Comparison of ENCODE assay signal across 1 cellular context in the genomic region with DNA sequence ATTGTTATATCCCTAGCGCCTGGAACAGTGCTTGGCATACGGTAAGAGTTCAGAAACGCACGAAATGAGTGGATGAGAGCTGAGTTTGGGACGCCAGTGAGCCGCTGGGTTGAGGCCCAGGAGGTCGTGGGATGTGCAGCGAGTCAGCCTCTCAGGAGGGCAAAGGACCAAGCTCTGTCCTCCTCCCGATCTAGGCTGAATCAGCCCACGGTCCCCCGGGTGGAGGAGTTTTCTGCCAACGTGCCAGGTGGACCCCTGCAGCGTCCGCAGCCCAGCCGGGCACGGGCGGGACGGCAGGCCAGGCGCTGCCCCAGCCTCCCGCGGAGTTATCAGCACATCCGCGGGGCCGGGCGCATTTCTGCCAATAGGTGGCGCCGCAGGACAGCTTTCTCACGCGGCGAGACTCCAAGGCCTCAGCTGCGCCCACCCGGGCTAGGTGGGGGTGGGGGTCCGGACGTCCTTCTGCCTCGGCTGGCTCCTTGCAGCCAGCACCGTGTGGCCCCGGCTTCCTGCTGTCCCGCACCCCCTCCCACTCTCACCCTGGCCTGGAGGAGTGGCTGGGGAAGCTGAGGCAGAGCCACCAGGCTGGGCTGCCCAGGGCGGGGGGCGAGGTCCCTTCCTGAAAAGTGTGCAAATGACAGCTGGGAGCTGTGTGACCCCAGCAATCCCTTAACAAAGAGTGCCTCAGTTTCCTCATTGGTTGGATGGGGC.
TF ChIP-seq lines count a peak whose summit lies in the region.

No MANE protein-coding gene starts in this region.

TF ChIP-seq in HepG2, 621 proteins besides CTCF, POLR2A, EP300 and RAD21 (continued from another document and continues in another):
- TF ChIP-seq ZNF646 (CRISPR knock-in tag; IDR thresholded peaks at IDR 0.05) (no peak), ZFY (CRISPR knock-in tag; IDR thresholded peaks at IDR 0.05) (peak; percentile 8; the same call in 1 of the 2 replicates), ZFP36L1 (CRISPR knock-in tag; IDR thresholded peaks at IDR 0.05) (no peak), ZNF251 (CRISPR knock-in tag; IDR thresholded peaks at IDR 0.05) (no peak), SCMH1 (CRISPR knock-in tag; IDR thresholded peaks at IDR 0.05; ENCODE audit: borderline replicate concordance) (no peak), HIVEP1 (CRISPR knock-in tag; IDR thresholded peaks at IDR 0.05) (no peak), ZNF83 (CRISPR knock-in tag; IDR thresholded peaks at IDR 0.05; ENCODE audit: borderline replicate concordance) (0 out of 2 replicates have a peak, but pooled peaks have one; percentile 42), POLR2G (IDR thresholded peaks at IDR 0.05; ENCODE audit: low read depth, low read length) (0 out of 2 replicates have a peak, but pooled peaks have one; percentile 31), SATB2 (CRISPR knock-in tag; IDR thresholded peaks at IDR 0.05) (no peak), GATAD2A (CRISPR knock-in tag; IDR thresholded peaks at IDR 0.05) (peak; percentile 32; the same call in 1 of the 2 replicates), ZNF121 (CRISPR knock-in tag; IDR thresholded peaks at IDR 0.05) (no peak; the same call in 1 of the 2 replicates), ZNF670 (CRISPR knock-in tag; IDR thresholded peaks at IDR 0.05; ENCODE audit: borderline replicate concordance) (no peak), KDM3A (CRISPR knock-in tag; IDR thresholded peaks at IDR 0.05; ENCODE audit: low read depth) (peak; percentile 94), STAT6 (CRISPR knock-in tag; IDR thresholded peaks at IDR 0.05; ENCODE audit: borderline replicate concordance) (no peak), RFX3 (CRISPR knock-in tag; IDR thresholded peaks at IDR 0.05) (no peak), CAMTA2 (CRISPR knock-in tag; IDR thresholded peaks at IDR 0.05; ENCODE audit: borderline replicate concordance) (no peak), UBTF (CRISPR knock-in tag; IDR thresholded peaks at IDR 0.05) (peak; percentile 18; the same call in 1 of the 2 replicates), ELF4 (CRISPR knock-in tag; IDR thresholded peaks at IDR 0.05; ENCODE audit: borderline replicate concordance) (no peak), ZNF558 (CRISPR knock-in tag; IDR thresholded peaks at IDR 0.05; ENCODE audit: borderline replicate concordance) (no peak)
- TF ChIP-seq, protein P1, sequence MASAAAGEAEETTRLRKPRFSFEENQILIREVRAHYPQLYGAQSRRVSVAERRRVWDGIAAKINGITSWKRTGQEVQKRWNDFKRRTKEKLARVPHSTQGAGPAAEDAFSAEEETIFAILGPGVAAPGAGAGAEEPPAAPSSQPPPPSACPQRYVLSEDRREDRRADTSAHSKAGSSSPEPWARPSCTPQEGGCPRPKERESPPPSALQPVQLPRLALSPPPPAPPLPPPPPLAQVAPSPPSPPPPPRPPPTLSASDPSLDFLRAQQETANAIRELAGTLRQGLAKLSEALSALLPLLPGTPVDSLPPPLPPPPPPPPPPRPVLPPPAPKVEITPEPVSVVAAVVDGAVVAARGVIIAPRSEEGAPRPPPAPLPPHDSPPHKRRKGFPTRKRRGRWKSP (CRISPR knock-in tag; IDR thresholded peaks at IDR 0.05) = no peak
- TF ChIP-seq, protein P2, sequence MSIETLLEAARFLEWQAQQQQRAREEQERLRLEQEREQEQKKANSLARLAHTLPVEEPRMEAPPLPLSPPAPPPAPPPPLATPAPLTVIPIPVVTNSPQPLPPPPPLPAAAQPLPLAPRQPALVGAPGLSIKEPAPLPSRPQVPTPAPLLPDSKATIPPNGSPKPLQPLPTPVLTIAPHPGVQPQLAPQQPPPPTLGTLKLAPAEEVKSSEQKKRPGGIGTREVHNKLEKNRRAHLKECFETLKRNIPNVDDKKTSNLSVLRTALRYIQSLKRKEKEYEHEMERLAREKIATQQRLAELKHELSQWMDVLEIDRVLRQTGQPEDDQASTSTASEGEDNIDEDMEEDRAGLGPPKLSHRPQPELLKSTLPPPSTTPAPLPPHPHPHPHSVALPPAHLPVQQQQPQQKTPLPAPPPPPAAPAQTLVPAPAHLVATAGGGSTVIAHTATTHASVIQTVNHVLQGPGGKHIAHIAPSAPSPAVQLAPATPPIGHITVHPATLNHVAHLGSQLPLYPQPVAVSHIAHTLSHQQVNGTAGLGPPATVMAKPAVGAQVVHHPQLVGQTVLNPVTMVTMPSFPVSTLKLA (IDR thresholded peaks at IDR 0.05) = no peak
- TF ChIP-seq, protein P3, sequence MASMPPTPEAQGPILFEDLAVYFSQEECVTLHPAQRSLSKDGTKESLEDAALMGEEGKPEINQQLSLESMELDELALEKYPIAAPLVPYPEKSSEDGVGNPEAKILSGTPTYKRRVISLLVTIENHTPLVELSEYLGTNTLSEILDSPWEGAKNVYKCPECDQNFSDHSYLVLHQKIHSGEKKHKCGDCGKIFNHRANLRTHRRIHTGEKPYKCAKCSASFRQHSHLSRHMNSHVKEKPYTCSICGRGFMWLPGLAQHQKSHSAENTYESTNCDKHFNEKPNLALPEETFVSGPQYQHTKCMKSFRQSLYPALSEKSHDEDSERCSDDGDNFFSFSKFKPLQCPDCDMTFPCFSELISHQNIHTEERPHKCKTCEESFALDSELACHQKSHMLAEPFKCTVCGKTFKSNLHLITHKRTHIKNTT (CRISPR knock-in tag; IDR thresholded peaks at IDR 0.05) = no peak
- TF ChIP-seq, protein P4, sequence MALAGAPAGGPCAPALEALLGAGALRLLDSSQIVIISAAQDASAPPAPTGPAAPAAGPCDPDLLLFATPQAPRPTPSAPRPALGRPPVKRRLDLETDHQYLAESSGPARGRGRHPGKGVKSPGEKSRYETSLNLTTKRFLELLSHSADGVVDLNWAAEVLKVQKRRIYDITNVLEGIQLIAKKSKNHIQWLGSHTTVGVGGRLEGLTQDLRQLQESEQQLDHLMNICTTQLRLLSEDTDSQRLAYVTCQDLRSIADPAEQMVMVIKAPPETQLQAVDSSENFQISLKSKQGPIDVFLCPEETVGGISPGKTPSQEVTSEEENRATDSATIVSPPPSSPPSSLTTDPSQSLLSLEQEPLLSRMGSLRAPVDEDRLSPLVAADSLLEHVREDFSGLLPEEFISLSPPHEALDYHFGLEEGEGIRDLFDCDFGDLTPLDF (CRISPR knock-in tag; IDR thresholded peaks at IDR 0.05) = no peak
- TF ChIP-seq, protein P5, sequence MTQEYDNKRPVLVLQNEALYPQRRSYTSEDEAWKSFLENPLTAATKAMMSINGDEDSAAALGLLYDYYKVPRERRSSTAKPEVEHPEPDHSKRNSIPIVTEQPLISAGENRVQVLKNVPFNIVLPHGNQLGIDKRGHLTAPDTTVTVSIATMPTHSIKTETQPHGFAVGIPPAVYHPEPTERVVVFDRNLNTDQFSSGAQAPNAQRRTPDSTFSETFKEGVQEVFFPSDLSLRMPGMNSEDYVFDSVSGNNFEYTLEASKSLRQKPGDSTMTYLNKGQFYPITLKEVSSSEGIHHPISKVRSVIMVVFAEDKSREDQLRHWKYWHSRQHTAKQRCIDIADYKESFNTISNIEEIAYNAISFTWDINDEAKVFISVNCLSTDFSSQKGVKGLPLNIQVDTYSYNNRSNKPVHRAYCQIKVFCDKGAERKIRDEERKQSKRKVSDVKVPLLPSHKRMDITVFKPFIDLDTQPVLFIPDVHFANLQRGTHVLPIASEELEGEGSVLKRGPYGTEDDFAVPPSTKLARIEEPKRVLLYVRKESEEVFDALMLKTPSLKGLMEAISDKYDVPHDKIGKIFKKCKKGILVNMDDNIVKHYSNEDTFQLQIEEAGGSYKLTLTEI (CRISPR knock-in tag; conservative IDR thresholded peaks at IDR 0.05) = no peak
- TF ChIP-seq, protein P6, sequence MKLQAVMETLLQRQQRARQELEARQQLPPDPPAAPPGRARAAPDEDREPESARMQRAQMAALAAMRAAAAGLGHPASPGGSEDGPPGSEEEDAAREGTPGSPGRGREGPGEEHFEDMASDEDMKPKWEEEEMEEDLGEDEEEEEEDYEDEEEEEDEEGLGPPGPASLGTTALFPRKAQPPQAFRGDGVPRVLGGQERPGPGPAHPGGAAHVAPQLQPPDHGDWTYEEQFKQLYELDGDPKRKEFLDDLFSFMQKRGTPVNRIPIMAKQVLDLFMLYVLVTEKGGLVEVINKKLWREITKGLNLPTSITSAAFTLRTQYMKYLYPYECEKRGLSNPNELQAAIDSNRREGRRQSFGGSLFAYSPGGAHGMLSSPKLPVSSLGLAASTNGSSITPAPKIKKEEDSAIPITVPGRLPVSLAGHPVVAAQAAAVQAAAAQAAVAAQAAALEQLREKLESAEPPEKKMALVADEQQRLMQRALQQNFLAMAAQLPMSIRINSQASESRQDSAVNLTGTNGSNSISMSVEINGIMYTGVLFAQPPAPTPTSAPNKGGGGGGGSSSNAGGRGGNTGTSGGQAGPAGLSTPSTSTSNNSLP (IDR thresholded peaks at IDR 0.05; ENCODE audit: low read depth, low read length) = 0 out of 2 replicates have a peak, but pooled peaks have one; percentile 20
